Comparison of ENCODE assay signal across 8 cellular contexts in the genomic region with DNA sequence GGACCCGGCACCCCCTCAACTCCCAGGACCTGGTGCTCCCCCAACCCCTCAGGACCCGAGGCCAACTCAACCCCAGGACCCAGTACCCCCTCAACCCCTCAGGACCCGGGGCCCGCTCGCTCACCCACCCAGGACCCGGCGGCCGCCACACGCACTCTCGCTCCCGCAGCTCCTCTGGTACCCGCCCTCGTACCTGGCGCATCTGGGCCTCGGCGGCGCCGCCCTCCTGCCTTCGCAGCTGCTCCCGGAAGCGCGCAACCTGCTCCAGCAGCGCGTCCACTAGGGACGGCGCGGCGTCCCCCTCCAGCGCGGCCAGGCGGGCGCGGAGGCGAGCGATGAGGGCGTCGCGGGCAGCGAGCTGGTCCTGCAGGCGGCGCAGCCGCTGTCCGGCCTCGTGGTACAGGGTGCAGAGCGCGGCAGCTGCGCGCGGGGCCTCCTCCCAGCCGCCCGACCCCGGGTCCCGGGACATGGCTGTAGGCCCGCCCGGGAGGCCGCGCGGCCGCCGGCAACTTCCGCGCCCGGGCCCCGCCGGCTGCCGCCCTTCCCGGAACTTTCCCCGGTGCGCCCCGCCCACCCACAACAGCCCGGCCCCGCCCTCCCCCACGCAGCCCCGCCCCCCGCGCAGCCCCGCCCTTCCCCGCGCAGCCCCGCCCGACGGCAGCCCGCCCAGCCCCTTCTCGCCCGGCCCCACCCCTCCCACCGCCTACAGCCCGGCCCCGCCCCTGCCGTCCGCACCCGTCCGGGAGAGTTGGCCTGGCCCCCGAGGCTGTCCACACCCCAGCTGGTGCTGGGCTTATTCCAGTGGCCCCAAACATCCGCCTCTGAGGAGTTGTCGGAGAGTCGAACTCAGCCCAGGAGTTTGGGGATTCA. TPM values are rescaled to one million over a fixed set of nuclear protein-coding genes. Genes with fewer than 3 reads are reported as not detected.
DNase-seq lines count a peak whose midpoint lies in the region; ATAC-seq, FAIRE-seq and TF ChIP-seq lines count a peak whose summit lies in the region.

A gene with protein sequence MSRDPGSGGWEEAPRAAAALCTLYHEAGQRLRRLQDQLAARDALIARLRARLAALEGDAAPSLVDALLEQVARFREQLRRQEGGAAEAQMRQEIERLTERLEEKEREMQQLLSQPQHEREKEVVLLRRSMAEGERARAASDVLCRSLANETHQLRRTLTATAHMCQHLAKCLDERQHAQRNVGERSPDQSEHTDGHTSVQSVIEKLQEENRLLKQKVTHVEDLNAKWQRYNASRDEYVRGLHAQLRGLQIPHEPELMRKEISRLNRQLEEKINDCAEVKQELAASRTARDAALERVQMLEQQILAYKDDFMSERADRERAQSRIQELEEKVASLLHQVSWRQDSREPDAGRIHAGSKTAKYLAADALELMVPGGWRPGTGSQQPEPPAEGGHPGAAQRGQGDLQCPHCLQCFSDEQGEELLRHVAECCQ (minus strand): TSS at position 516 of the 870 bp plus-strand sequence. CDS start 47 bp downstream, at position 469.

- peak within 1 kb of the TSS; percentile 29 to 89 (median 64) for H3K27ac Mint-ChIP-seq in immature natural killer cell

- peak within 1 kb of the TSS; percentile 79 for H3K4me2 ChIP-seq in mammary epithelial cell (ENCODE audit: insufficient read depth, low read depth, low read length)

- H3K27me3 ChIP-seq in mammary epithelial cell (ENCODE audit: insufficient read depth, low read length) (no peaks in the 10 kb centered on the region), spleen (replicated peaks in 1 of 7) (no peaks in the 10 kb centered on the region)

- peak within 1 kb of the TSS; percentile 94 for H2AFZ ChIP-seq in mammary epithelial cell (ENCODE audit: low read depth, low read length)

- no TSS peak for BruUV-seq in mammary epithelial cell (replicated peaks; lab: Mats Ljungman, UMichigan)

- peak; percentile 93 for DNase-seq in GM12892 (ENCODE audit: insufficient read length)
- peak; percentile 48 for DNase-seq in NCI-H146 treated with DMSO at 0.1 percent for 48 hours (lab: John Stamatoyannopoulos, UW; ENCODE audit: unreplicated experiment)
- DNase-seq in mammary epithelial cell = peak; percentile 81
- peak; percentile 75 to 81 (median 78) for DNase-seq in immature natural killer cell
- peak; percentile 96 for DNase-seq in spleen

- peaks cover 26 to 27% of the 10 kb centered on the region in 2 donors for H3K4me1 Mint-ChIP-seq in immature natural killer cell

- intact Hi-C loops in mammary epithelial cell (cut with micrococcal nuclease) (no loop called here), spleen (cut with DNase I; ENCODE audit: low total_unique reads) (loop anchor here (10.0 kb wide), 1 partner anchor 179 kb away; no protein-coding TSS in a partner anchor)

- H3K4me3 ChIP-seq in WI38 (ENCODE audit: low read depth, low read length) = peak within 1 kb of the TSS; percentile 74
- peak within 1 kb of the TSS; percentile 79 to 85 (median 80) for H3K4me3 ChIP-seq in mammary epithelial cell (replicated peaks in 1 of 3; ENCODE audit: insufficient read depth in 1 of 3, low read depth in 2 of 3, low read length in 3 of 3)
- peak within 1 kb of the TSS; percentile 73 to 96 (median 86) for H3K4me3 ChIP-seq in spleen

- H3K36me3 Mint-ChIP-seq in immature natural killer cell = no peaks in the 10 kb centered on the region

- H4K20me1 ChIP-seq in mammary epithelial cell (ENCODE audit: insufficient read depth, low read length) = no peaks in the 10 kb centered on the region

- H3K4me3 Mint-ChIP-seq in immature natural killer cell = peak within 1 kb of the TSS; percentile 74 to 85 (median 77)

- peak within 1 kb of the TSS; percentile 44 for H3K27ac ChIP-seq in mammary epithelial cell (ENCODE audit: insufficient read depth, low read depth, low read length)
- peak within 1 kb of the TSS; percentile 91 to 98 (median 94) for H3K27ac ChIP-seq in spleen

- CTCF ChIA-PET in mammary epithelial cell (lab: Charles Lee; ENCODE audit: low non-redundant PET) = no interaction called here

- H3K9me3 ChIP-seq in mammary epithelial cell (replicated peaks; ENCODE audit: insufficient read depth, low read length) = no peaks in the 10 kb centered on the region
- no peaks in the 10 kb centered on the region for H3K9me3 ChIP-seq in spleen

- dilution Hi-C loops in mammary epithelial cell (cut with HindIII; ENCODE audit: low sequenced_read_pairs) = no loop called here

- peak within 1 kb of the TSS; percentile 65 for H3K9ac ChIP-seq in mammary epithelial cell (ENCODE audit: insufficient read depth, low read length)

- in situ Hi-C loops in mammary epithelial cell (cut with MboI; ENCODE audit: low sequenced_read_pairs in 2 of 2) = loop anchor here in 1 of 2 donors (25.0 kb wide), 1 partner anchor 181 kb away; no protein-coding TSS in a partner anchor

- peak; percentile 71 for ATAC-seq in HG02642 (IDR thresholded peaks at IDR 0.05; ENCODE audit: poor library complexity, unreplicated experiment)
- ATAC-seq in HG03457 (IDR thresholded peaks at IDR 0.05; ENCODE audit: unreplicated experiment) = no peak

- FAIRE-seq in GM12892 (lab: Jason Lieb, UNC) = peak; percentile 87

- peaks cover 41% of the 10 kb centered on the region for H3K79me2 ChIP-seq in mammary epithelial cell (ENCODE audit: insufficient read depth, low read length)

- no peaks in the 10 kb centered on the region for H3K36me3 ChIP-seq in mammary epithelial cell (ENCODE audit: insufficient read depth, low read length)
- H3K36me3 ChIP-seq in spleen = peaks cover 0 to 25% (median 0%) of the 10 kb centered on the region in 6 donors

- peaks cover 0 to 6% (median 2%) of the 10 kb centered on the region in 3 donors for H3K27me3 Mint-ChIP-seq in immature natural killer cell (ENCODE audit: low read depth in 3 of 3)

- TF ChIP-seq POLR2A in GM12892 (IDR thresholded peaks at IDR 0.05; ENCODE audit: low read depth, low read length) (peak; percentile 75), spleen (IDR thresholded peaks at IDR 0.05) (peak in 2 of 3 donors; percentile 65 to 77)

- no peaks in the 10 kb centered on the region for H3K9me3 Mint-ChIP-seq in immature natural killer cell

- TF ChIP-seq CTCF in WI38 (IDR thresholded peaks at IDR 0.05; ENCODE audit: low read depth, low read length) (0 out of 2 replicates have a peak, but pooled peaks have one; percentile 10), mammary epithelial cell (conservative IDR thresholded peaks at IDR 0.05 in 1 of 2, IDR thresholded peaks at IDR 0.05 in 1 of 2; ENCODE audit: extremely low read depth in 1 of 2, insufficient read depth in 1 of 2, low read depth in 1 of 2, low read length in 2 of 2) (peak in 1 of 2 donors; percentile 42), spleen (IDR thresholded peaks at IDR 0.05 in 8 of 11, conservative IDR thresholded peaks at IDR 0.05 in 3 of 11) (peak in 8 of 11 experiments; percentile 32 to 62 (median 42))

- H3K4me1 ChIP-seq in mammary epithelial cell (ENCODE audit: insufficient read depth, low read length) (peaks cover 17% of the 10 kb centered on the region), spleen (peaks cover 10 to 55% (median 30%) of the 10 kb centered on the region in 6 donors)

- 1% methylated on average over 15 of the region's 96 CpGs for WGBS in mammary epithelial cell (ENCODE audit: low coverage, missing lambda C conversion rate)
- 0 to 1% (median 0%) methylated on average over 33 to 93 of the region's 96 CpGs for WGBS in spleen, 5 donors

RNA-seq across cellular contexts. Expression of the gene that starts here (rescaled TPM):
- 35.5 TPM for polyA plus RNA-seq in GM12892 (2012; ENCODE audit: missing spikeins)
- 10 to 100 TPM; 21.8 to 32.5 TPM for total RNA-seq in mammary epithelial cell
- 22.9 TPM for polyA plus RNA-seq in mammary epithelial cell
- polyA minus RNA-seq in mammary epithelial cell = 10.9 TPM
- polyA plus RNA-seq in immature natural killer cell = 10 to 100 TPM; 35.1 to 43.7 (median 40.2) TPM
- 10 to 100 TPM; 35.1 to 52.5 (median 50.4) TPM for total RNA-seq in spleen
- 10 to 100 TPM; 32.7 to 53.5 (median 33.2) TPM for polyA plus RNA-seq in spleen
